12 cellular contexts compared by ENCODE assay signal in genomic region chr9:6433405-6433804, GRCh38. TPM values are rescaled to one million over a fixed set of nuclear protein-coding genes. Genes with fewer than 3 reads are reported as not detected.
DNase-seq lines count a peak whose midpoint lies in the region; ATAC-seq and TF ChIP-seq lines count a peak whose summit lies in the region.
"Had no signal": no experiment of that assay in that cellular context is flagged by ENCODE, and none has a peak within 500 bp of the region (broad histone marks: within the 10 kb centered on the region; RNA-seq: fewer than 3 reads in every experiment).

No MANE protein-coding gene starts in this region.

- H3K4me1 Mint-ChIP-seq in activated naive CD4-positive, alpha-beta T cell treated with anti-CD3 and anti-CD28 coated beads, Interleukin-2, amount 50 U/mL, for 24 hours = peaks cover 75% of the 10 kb centered on the region
- peaks cover 53% of the 10 kb centered on the region for H3K4me1 Mint-ChIP-seq in activated T-helper 2 cell treated with anti-CD3 and anti-CD28 coated beads, Interferon-gamma antibody, Interleukin-2, Interleukin-4, amounts not matched to agents 10 μg/mL and 5 μg/mL and 100 μg/mL, durations not matched to agents 14 hours and 24 hours and 36 hours (ENCODE audit: low read depth)

- intact Hi-C loops in activated T-helper 2 cell treated with anti-CD3 and anti-CD28 coated beads, Interferon-gamma antibody, Interleukin-2, Interleukin-4, amounts not matched to agents 10 μg/mL and 5 μg/mL and 100 μg/mL, durations not matched to agents 14 hours and 24 hours and 36 hours (cut with micrococcal nuclease) = no loop called here
- intact Hi-C loops in upper lobe of right lung (cut with DNase I) = no loop called here

- no peak for ATAC-seq in GM21825 (IDR thresholded peaks at IDR 0.05; ENCODE audit: unreplicated experiment)
- no peak for ATAC-seq in upper lobe of right lung

- no peak overlapping the region for H3K27ac ChIP-seq in Peyer's patch
- H3K27ac ChIP-seq in upper lobe of right lung = no peak overlapping the region
- H3K27ac ChIP-seq: upper lobe of left lung had no signal

- H3K4me3 ChIP-seq in fibroblast of the aortic adventitia (ENCODE audit: low read depth, low read length) (no peak overlapping the region), Peyer's patch (no peak overlapping the region), upper lobe of right lung (no peak overlapping the region)
- H3K4me3 ChIP-seq: upper lobe of left lung had no signal

- no peaks in the 10 kb centered on the region for H3K27me3 Mint-ChIP-seq in activated naive CD4-positive, alpha-beta T cell treated with anti-CD3 and anti-CD28 coated beads, Interleukin-2, amount 50 U/mL, for 24 hours
- H3K27me3 Mint-ChIP-seq in activated T-helper 2 cell treated with anti-CD3 and anti-CD28 coated beads, Interferon-gamma antibody, Interleukin-2, Interleukin-4, amounts not matched to agents 10 μg/mL and 5 μg/mL and 100 μg/mL, durations not matched to agents 14 hours and 24 hours and 36 hours (ENCODE audit: low read depth) = no peaks in the 10 kb centered on the region

- DNase-seq in activated naive CD4-positive, alpha-beta T cell (lab: John Stamatoyannopoulos, UW) = no peak
- DNase-seq in activated T-helper 2 cell treated with anti-CD3 and anti-CD28 coated beads, Interferon-gamma antibody, Interleukin-2, Interleukin-4, amounts not matched to agents 10 μg/mL and 5 μg/mL and 100 μg/mL, durations not matched to agents 14 hours and 24 hours and 36 hours (ENCODE audit: low spot score) = no peak
- DNase-seq in fibroblast of the aortic adventitia (ENCODE audit: low read depth) (peak; percentile 46), Peyer's patch (no peak), upper lobe of right lung (no peak), GDM1 (lab: John Stamatoyannopoulos, UW) (no peak)
- DNase-seq: amniotic stem cell, NCI-H69, SHP77, upper lobe of left lung had no signal

- H3K9me3 Mint-ChIP-seq in activated naive CD4-positive, alpha-beta T cell treated with anti-CD3 and anti-CD28 coated beads, Interleukin-2, amount 50 U/mL, for 24 hours = no peaks in the 10 kb centered on the region
- no peaks in the 10 kb centered on the region for H3K9me3 Mint-ChIP-seq in activated T-helper 2 cell treated with anti-CD3 and anti-CD28 coated beads, Interferon-gamma antibody, Interleukin-2, Interleukin-4, amounts not matched to agents 10 μg/mL and 5 μg/mL and 100 μg/mL, durations not matched to agents 14 hours and 24 hours and 36 hours

- H3K36me3 ChIP-seq in Peyer's patch (peaks cover 0 to 13% (median 0%) of the 10 kb centered on the region in 3 donors), upper lobe of right lung (peaks cover 11% of the 10 kb centered on the region)

- H3K4me1 ChIP-seq in Peyer's patch (peaks cover 0 to 8% (median 3%) of the 10 kb centered on the region in 4 donors), upper lobe of right lung (peaks cover 5% of the 10 kb centered on the region)

- TF ChIP-seq POLR2A in Peyer's patch (IDR thresholded peaks at IDR 0.05) = no peak

- no peak overlapping the region for H3K27ac Mint-ChIP-seq in activated naive CD4-positive, alpha-beta T cell treated with anti-CD3 and anti-CD28 coated beads, Interleukin-2, amount 50 U/mL, for 24 hours
- peak overlapping the region; percentile 83 for H3K27ac Mint-ChIP-seq in activated T-helper 2 cell treated with anti-CD3 and anti-CD28 coated beads, Interferon-gamma antibody, Interleukin-2, Interleukin-4, amounts not matched to agents 10 μg/mL and 5 μg/mL and 100 μg/mL, durations not matched to agents 14 hours and 24 hours and 36 hours

- H3K36me3 Mint-ChIP-seq in activated naive CD4-positive, alpha-beta T cell treated with anti-CD3 and anti-CD28 coated beads, Interleukin-2, amount 50 U/mL, for 24 hours = peaks cover 19% of the 10 kb centered on the region
- H3K36me3 Mint-ChIP-seq in activated T-helper 2 cell treated with anti-CD3 and anti-CD28 coated beads, Interferon-gamma antibody, Interleukin-2, Interleukin-4, amounts not matched to agents 10 μg/mL and 5 μg/mL and 100 μg/mL, durations not matched to agents 14 hours and 24 hours and 36 hours (ENCODE audit: low read depth) = peaks cover 73% of the 10 kb centered on the region

- peak overlapping the region; percentile 12 for H3K4me3 Mint-ChIP-seq in activated naive CD4-positive, alpha-beta T cell treated with anti-CD3 and anti-CD28 coated beads, Interleukin-2, amount 50 U/mL, for 24 hours
- H3K4me3 Mint-ChIP-seq in activated T-helper 2 cell treated with anti-CD3 and anti-CD28 coated beads, Interferon-gamma antibody, Interleukin-2, Interleukin-4, amounts not matched to agents 10 μg/mL and 5 μg/mL and 100 μg/mL, durations not matched to agents 14 hours and 24 hours and 36 hours (ENCODE audit: low read depth) = no peak overlapping the region

- H3K27me3 ChIP-seq in Peyer's patch = no peaks in the 10 kb centered on the region
- no peaks in the 10 kb centered on the region for H3K27me3 ChIP-seq in upper lobe of right lung
- H3K27me3 ChIP-seq: upper lobe of left lung had no signal

- H3K9me3 ChIP-seq in Peyer's patch (no peaks in the 10 kb centered on the region), upper lobe of right lung (no peaks in the 10 kb centered on the region)
- H3K9me3 ChIP-seq: upper lobe of left lung had no signal

- no peak for TF ChIP-seq CTCF in fibroblast of the aortic adventitia (IDR thresholded peaks at IDR 0.05; ENCODE audit: insufficient read depth, low read length)
- no peak for TF ChIP-seq CTCF in Peyer's patch (IDR thresholded peaks at IDR 0.05)
- no peak for TF ChIP-seq CTCF in upper lobe of right lung (IDR thresholded peaks at IDR 0.05)

RNA-seq across cellular contexts. Expression of gene UHRF2, which starts 20.4 kb away (rescaled TPM):
- total RNA-seq in activated T-helper 2 cell treated with anti-CD3 and anti-CD28 coated beads, Interferon-gamma antibody, Interleukin-2, Interleukin-4, amounts not matched to agents 10 μg/mL and 5 μg/mL and 100 μg/mL, durations not matched to agents 14 hours and 24 hours and 36 hours = 79.7 and 82.9 TPM in 2 replicates
- total RNA-seq in fibroblast of the aortic adventitia (ENCODE audit: low replicate concordance) (125 and 129 TPM in 2 replicates), Peyer's patch (100 to 1,000 TPM in 1 of 4 donors, 10 to 100 TPM in 3; 44.1 to 142 (median 59.2) TPM), upper lobe of right lung (42.4 TPM)
